Comparison of ENCODE assay signal across 32 cellular contexts in genomic region chr9:133454943-133455673, GRCh38.
"Had no signal": no experiment of that assay in that cellular context is flagged by ENCODE, and none has a peak within 500 bp of the region (broad histone marks: within the 10 kb centered on the region; RNA-seq: fewer than 3 reads in every experiment).

No MANE protein-coding gene starts in this region.

- H3K9me3 ChIP-seq: ascending aorta, Peyer's patch, SJSA1, SK-N-SH had no signal

- H3K27ac ChIP-seq: ascending aorta, cardiac muscle cell, Peyer's patch, SJSA1 had no signal

- H3K27me3 ChIP-seq: ascending aorta, cardiac muscle cell, Peyer's patch, SJSA1 had no signal

- H3K36me3 ChIP-seq: ascending aorta, cardiac muscle cell, Peyer's patch, SJSA1 had no signal

- FAIRE-seq: TTC549 had no signal

- H3K4me2 ChIP-seq: SK-N-SH had no signal

- ATAC-seq: activated CD8-positive, alpha-beta T cell treated with anti-CD3 and anti-CD28 coated beads for 36 hours; activated T-cell treated with anti-CD3 and anti-CD28 coated beads, Interleukin-2, amount 50 U/mL, for 72 hours; activated T-helper 17 cell treated with anti-CD3 and anti-CD28 coated beads, Interleukin-2, amount 50 U/mL, for 72 hours; PC-3 had no signal

- DNase-seq: activated CD4-positive, alpha-beta T cell treated with anti-CD3 and anti-CD28 coated beads, Interleukin-2, amount 10 ng/mL, durations not matched to agents 24 days and 14 days; activated CD4-positive, alpha-beta T cell treated with anti-CD3 and anti-CD28 coated beads, Interleukin-2, amount 50 U/mL, for 4 hours; activated CD8-positive, alpha-beta T cell treated with anti-CD3 and anti-CD28 coated beads for 36 hours; activated effector memory CD4-positive, alpha-beta T cell treated with anti-CD3 and anti-CD28 coated beads, Interleukin-2, amount 50 U/mL, for 16 hours; activated naive CD4-positive, alpha-beta T cell treated with Interleukin-2 at 50 U/mL for 16 hours; activated naive CD8-positive, alpha-beta T cell treated with anti-CD3 and anti-CD28 coated beads, Interleukin-2, amount 10 ng/mL, durations not matched to agents 7 days and 5 days; activated T-cell treated with anti-CD3 and anti-CD28 coated beads, Interleukin-2, amount 50 U/mL, for 1 hour; activated T-cell treated with anti-CD3 and anti-CD28 coated beads, Interleukin-2, amount 50 U/mL, for 72 hours; amygdala; MM.1S; MV-4-11; NCI-H1092; NCI-H1417; NCI-H146; NCI-H187; NCI-H2029 treated with DMSO at 0.1 percent for 48 hours; NCI-H2107; NCI-H2171; NCI-H510A; NCI-H526; NCI-H748 treated with DMSO at 0.1 percent for 48 hours; NK-92 treated with Interleukin-12 subunit alpha and Interleukin-12 subunit beta, amount 100 ng/mL, for 24 hours; PC-3; Peyer's patch; RPMI8226; SHP77 treated with DMSO at 0.1 percent for 48 hours; SK-N-SH had no signal

- H3K9ac ChIP-seq: SK-N-SH had no signal

- H3K4me3 ChIP-seq: ascending aorta, cardiac muscle cell, Peyer's patch, SJSA1 had no signal
